Comparison of ENCODE assay signal across 18 cellular contexts in the genomic region with DNA sequence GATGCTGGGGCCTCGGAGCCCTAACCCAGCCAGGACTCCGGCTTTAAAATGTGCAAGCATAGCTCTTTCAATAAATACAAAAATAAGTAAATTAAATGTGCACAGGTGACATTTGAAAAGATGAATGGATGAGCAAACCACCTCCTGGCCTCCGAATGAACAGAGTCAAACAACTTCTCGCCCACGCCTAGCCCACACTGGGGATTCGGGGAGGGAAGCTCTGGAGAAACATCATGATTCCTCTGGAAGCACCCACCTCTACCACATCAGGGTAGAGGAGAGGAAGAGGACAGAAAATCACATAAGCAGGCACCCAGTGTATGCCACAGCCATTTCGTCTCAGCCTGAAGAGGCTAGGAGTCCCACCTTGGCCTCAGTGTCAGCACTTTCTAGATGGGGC.
"Had no signal": no experiment of that assay in that cellular context is flagged by ENCODE, and none has a peak within 500 bp of the region (broad histone marks: within the 10 kb centered on the region; RNA-seq: fewer than 3 reads in every experiment).

No MANE protein-coding gene starts in this region.

- H3K4me2 ChIP-seq: SK-N-SH had no signal

- ATAC-seq: Panc1, PC-3 had no signal

- H3K27ac ChIP-seq: RWPE1 had no signal

- H3K9me3 ChIP-seq: SK-N-SH had no signal

- DNase-seq: KBM-7, MV-4-11, NCI-H1048, NCI-H1105, NCI-H1417, NCI-H1436 treated with DMSO at 0.1 percent for 48 hours, NCI-H1694, NCI-H187 treated with DMSO at 0.1 percent for 48 hours, NCI-H2029 treated with DMSO at 0.1 percent for 48 hours, NCI-H2227 treated with DMSO at 0.1 percent for 48 hours, NCI-H526 treated with DMSO at 0.1 percent for 48 hours, NCI-H748 treated with DMSO at 0.1 percent for 48 hours, PC-3, SHP77, SW 1271 had no signal
